In genomic region chr12:123790901-123791486, GRCh38 we compare ENCODE assay signal across 2 cellular contexts.
TF ChIP-seq lines count a peak whose summit lies in the region.

No MANE protein-coding gene starts in this region.

TF ChIP-seq in HepG2, 621 proteins besides CTCF, POLR2A, EP300 and RAD21:
- TF ChIP-seq MED8 (CRISPR knock-in tag; IDR thresholded peaks at IDR 0.05; ENCODE audit: insufficient replicate concordance) (no peak), ZKSCAN5 (CRISPR knock-in tag; IDR thresholded peaks at IDR 0.05) (peak; percentile 86; the same call in 1 of the 2 replicates), ZBTB34 (CRISPR knock-in tag; IDR thresholded peaks at IDR 0.05) (no peak), HMGXB4 (CRISPR knock-in tag; IDR thresholded peaks at IDR 0.05; ENCODE audit: borderline replicate concordance in 1 of 2, low read depth in 1 of 2) (no peak)

TF ChIP-seq in GM12878, 131 proteins besides CTCF, POLR2A, EP300 and RAD21:
- TF ChIP-seq NFIC (IDR thresholded peaks at IDR 0.05; ENCODE audit: low read depth, low read length) = no peak
- TF ChIP-seq NR2C1 (IDR thresholded peaks at IDR 0.05) = no peak
- TF ChIP-seq CHD1 (IDR thresholded peaks at IDR 0.05; ENCODE audit: low read depth, low read length) = no peak
- TF ChIP-seq SKIL (IDR thresholded peaks at IDR 0.05; ENCODE audit: low read depth, poor library complexity, severe bottlenecking) = no peak
TF ChIP-seq in GM12878: peak in this region for 0.
